8 cellular contexts compared by ENCODE assay signal in genomic region chr2:131672471-131673399, GRCh38.
DNase-seq lines count a peak whose midpoint lies in the region; ATAC-seq and TF ChIP-seq lines count a peak whose summit lies in the region.
"Not testable (repeated sequence)": the region's sequence is repeated elsewhere in the genome, so short reads cannot be mapped to it uniquely, and the experiment has no call there.

No MANE protein-coding gene starts in this region.

- H3K4ac ChIP-seq in mesendoderm (ENCODE audit: low read depth, low read length): not testable (repeated sequence)

- H3K56ac ChIP-seq in mesendoderm (ENCODE audit: low read length): not testable (repeated sequence)

- H2BK15ac ChIP-seq in mesendoderm (replicated peaks; ENCODE audit: low read depth): not testable (repeated sequence)

- H3K23ac ChIP-seq in mesendoderm (ENCODE audit: low read length): not testable (repeated sequence)

- TF ChIP-seq CTCF in endothelial cell (IDR thresholded peaks at IDR 0.05; ENCODE audit: unreplicated experiment): peak; percentile 50

- H3K4me3 Mint-ChIP-seq in endothelial cell (ENCODE audit: unreplicated experiment): not testable (repeated sequence)

- no CpG with 5 or more reads among the region's 38 CpGs for WGBS in mesendoderm (ENCODE audit: extremely low coverage, insufficient coverage, low lambda C conversion rate)

- H3K36me3 ChIP-seq in mesendoderm (ENCODE audit: control insufficient read depth, insufficient read depth, low read length): not testable (repeated sequence)

- H3K9ac ChIP-seq in mesendoderm (ENCODE audit: low read length): not testable (repeated sequence)

- H3K4me1 Mint-ChIP-seq in endothelial cell (ENCODE audit: unreplicated experiment): not testable (repeated sequence)

- not testable (repeated sequence) for H3K36me3 Mint-ChIP-seq in endothelial cell (ENCODE audit: low read depth, unreplicated experiment)

- H3K18ac ChIP-seq in mesendoderm (ENCODE audit: low read length): not testable (repeated sequence)

- not testable (repeated sequence) for H3K79me1 ChIP-seq in mesendoderm (ENCODE audit: low read length)

- H3K27ac Mint-ChIP-seq in endothelial cell (ENCODE audit: unreplicated experiment): not testable (repeated sequence)

- H3K4me1 ChIP-seq in mesendoderm (ENCODE audit: control insufficient read depth, low read depth, low read length): not testable (repeated sequence)

- not testable (repeated sequence) for H2BK120ac ChIP-seq in mesendoderm (ENCODE audit: low read depth, low read length)

- ATAC-seq in GM21528 (IDR thresholded peaks at IDR 0.05; ENCODE audit: low FRiP score, unreplicated experiment): peak; percentile 96

- not testable (repeated sequence) for H2AK5ac ChIP-seq in mesendoderm (ENCODE audit: low read length)

- H4K8ac ChIP-seq in mesendoderm (ENCODE audit: low read depth, low read length): not testable (repeated sequence)

- H3K79me2 ChIP-seq in mesendoderm (ENCODE audit: control insufficient read depth, insufficient read depth, low read length): not testable (repeated sequence)

- not testable (repeated sequence) for H2BK5ac ChIP-seq in mesendoderm (ENCODE audit: low read length)

- H3K4me3 ChIP-seq in mesendoderm (ENCODE audit: low read length): not testable (repeated sequence)

- not testable (repeated sequence) for H3K27me3 Mint-ChIP-seq in endothelial cell (ENCODE audit: unreplicated experiment)

- H3K27me3 ChIP-seq in mesendoderm (ENCODE audit: insufficient read depth, low read length, poor library complexity): not testable (repeated sequence)

- not testable (repeated sequence) for H3K27ac ChIP-seq in mesendoderm (ENCODE audit: low read depth, low read length)

- H3K9me3 Mint-ChIP-seq in endothelial cell (ENCODE audit: unreplicated experiment): not testable (repeated sequence)

- H3K4me2 ChIP-seq in mesendoderm (ENCODE audit: low read length): not testable (repeated sequence)

- peak; percentile 89 for DNase-seq in DMS 273 (lab: John Stamatoyannopoulos, UW; ENCODE audit: unreplicated experiment)
- peak; percentile 59 for DNase-seq in HK-2 (ENCODE audit: unreplicated experiment)
- DNase-seq in NCI-H82 (lab: John Stamatoyannopoulos, UW): peak; percentile 84
- DNase-seq in activated CD8-positive, alpha-beta memory T cell treated with anti-CD3 and anti-CD28 coated beads, Interleukin-2, amount 50 U/mL, for 4 hours: peak; percentile 61
- peak; percentile 45 for DNase-seq in endothelial cell (ENCODE audit: low spot score)
- peak; percentile 52 for DNase-seq in mesendoderm
- peak; percentile 33 for DNase-seq in stimulated activated CD8-positive, alpha-beta memory T cell treated with anti-CD3 and anti-CD28 coated beads, Interleukin-4, amount 100 ng/mL, for 24 hours (ENCODE audit: low read depth)

- not testable (repeated sequence) for H4K5ac ChIP-seq in mesendoderm (ENCODE audit: low read length)

Comparison
In these comparisons a context has a peak if more than half of its experiments do, and no peak if none do; other contexts are left out.
1. DNase-seq: peak in every context shown above with its lines; median percentile 89 in DMS 273; 84 in NCI-H82; 61 in activated CD8-positive, alpha-beta memory T cell treated with anti-CD3 and anti-CD28 coated beads, Interleukin-2, amount 50 U/mL, for 4 hours; 59 in HK-2; 52 in mesendoderm; 45 in endothelial cell; 33 in stimulated activated CD8-positive, alpha-beta memory T cell treated with anti-CD3 and anti-CD28 coated beads, Interleukin-4, amount 100 ng/mL, for 24 hours.